In the genomic region with DNA sequence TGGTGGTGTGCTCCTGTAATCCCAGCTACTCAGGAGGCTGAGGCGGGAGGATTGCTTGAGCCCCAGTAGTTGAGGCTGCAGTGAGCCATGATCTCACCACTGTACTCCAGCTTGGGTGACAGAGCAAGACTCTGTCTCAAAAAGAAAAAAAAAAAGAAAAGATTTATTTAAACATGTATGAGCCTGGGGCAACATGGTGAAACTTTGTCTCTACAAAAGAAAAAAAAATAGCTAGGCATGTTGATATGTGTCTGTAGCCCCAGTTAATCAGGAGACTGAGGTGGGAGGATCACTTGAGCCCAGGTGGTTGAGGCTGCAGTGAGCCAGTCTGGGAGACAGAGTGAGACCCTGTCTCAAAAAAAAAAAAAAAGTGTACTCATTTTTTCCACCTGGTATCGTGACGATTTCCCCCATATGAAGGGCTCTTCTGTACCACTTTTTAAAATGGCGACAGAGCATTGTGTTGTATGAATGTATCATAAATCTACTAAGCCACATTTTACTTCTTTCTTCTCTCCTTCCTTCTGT, we compare ENCODE assay signal across 1 cellular context.
TF ChIP-seq lines count a peak whose summit lies in the region.

No MANE protein-coding gene starts in this region.

TF ChIP-seq in HepG2, 621 proteins besides CTCF, POLR2A, EP300 and RAD21:
- TF ChIP-seq ZNF770 (CRISPR knock-in tag; IDR thresholded peaks at IDR 0.05), result peak; percentile 84
- TF ChIP-seq ZSCAN9 (CRISPR knock-in tag; IDR thresholded peaks at IDR 0.05; ENCODE audit: borderline replicate concordance), result no peak
- no peak for TF ChIP-seq ZSCAN20 (CRISPR knock-in tag; IDR thresholded peaks at IDR 0.05; ENCODE audit: borderline replicate concordance)
- TF ChIP-seq ASH2L (IDR thresholded peaks at IDR 0.05; ENCODE audit: insufficient read length, low read depth, low read length), result no peak
TF ChIP-seq in HepG2: peak in this region for 1.
